22 cellular contexts compared by ENCODE assay signal in the genomic region with DNA sequence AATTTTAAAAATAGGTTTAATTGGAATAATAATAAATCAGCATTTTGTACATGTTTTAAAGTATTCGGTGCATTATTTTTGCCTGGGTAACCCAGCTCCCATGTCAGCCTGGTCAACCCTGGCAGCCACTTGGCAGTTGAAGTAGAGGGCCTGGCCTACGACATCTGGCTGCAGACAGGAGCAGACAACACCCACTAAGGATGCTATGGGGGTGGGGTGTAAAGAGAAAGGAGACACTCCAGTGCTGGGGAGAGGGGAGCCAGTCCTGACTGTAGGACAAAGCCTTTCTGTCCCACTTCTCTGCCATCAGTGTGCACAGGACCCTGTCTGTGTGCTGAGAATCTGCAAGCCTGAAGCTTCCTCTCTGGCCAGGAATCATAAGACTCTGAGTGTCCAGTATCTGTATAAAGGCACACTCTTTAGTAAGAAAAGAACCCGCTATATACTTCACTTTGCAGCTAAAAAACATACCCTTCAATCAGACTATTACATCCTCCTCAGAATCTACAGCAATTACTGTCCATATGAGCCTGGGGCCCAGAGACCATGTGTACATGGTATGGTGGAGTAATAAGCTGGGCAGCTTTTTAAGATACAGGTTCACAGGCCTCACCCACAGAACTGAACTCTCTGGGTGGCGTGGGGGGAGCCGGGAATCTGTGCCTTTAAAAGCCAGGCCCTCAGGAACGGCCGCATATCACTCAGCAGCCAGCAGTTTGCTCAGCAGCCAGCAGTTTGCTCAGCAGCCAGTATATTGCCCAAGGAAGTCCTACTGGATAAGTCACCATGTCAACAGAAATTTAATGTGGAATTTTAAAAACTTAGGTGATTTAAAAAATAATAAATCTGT.
DNase-seq lines count a peak whose midpoint lies in the region; ATAC-seq and TF ChIP-seq lines count a peak whose summit lies in the region.
"Had no signal": no experiment of that assay in that cellular context is flagged by ENCODE, and none has a peak within 500 bp of the region (broad histone marks: within the 10 kb centered on the region; RNA-seq: fewer than 3 reads in every experiment).

No MANE protein-coding gene starts in this region.

- no peak overlapping the region for H3K18ac ChIP-seq in mesenchymal stem cell (ENCODE audit: low read depth in 1 of 2, low read length in 2 of 2)

- no peak overlapping the region for H3K27ac ChIP-seq in mesenchymal stem cell (ENCODE audit: low read length, poor library complexity, severe bottlenecking)
- H3K27ac ChIP-seq in smooth muscle cell (ENCODE audit: low read depth), result no peak overlapping the region
- H3K27ac ChIP-seq: KMS-11, left lung, SJSA1 had no signal

- no peak overlapping the region for H2AK5ac ChIP-seq in mesenchymal stem cell (ENCODE audit: low read length, severe bottlenecking)

- H4K91ac ChIP-seq in mesenchymal stem cell (ENCODE audit: low read length), result no peak overlapping the region

- H3K9ac ChIP-seq in mesenchymal stem cell (ENCODE audit: low read length), result peak overlapping the region; percentile 13
- H3K9ac ChIP-seq in smooth muscle cell (ENCODE audit: low read depth), result no peak overlapping the region
- H3K9ac ChIP-seq: KMS-11 had no signal

- H3K9me3 Mint-ChIP-seq in WTC11 (no peaks in the 10 kb centered on the region), immature natural killer cell (no peaks in the 10 kb centered on the region)
- H3K9me3 Mint-ChIP-seq in activated CD4-positive, alpha-beta memory T cell treated with anti-CD3 and anti-CD28 coated beads, Interleukin-2, amount 10 ng/mL, durations not matched to agents 7 days and 5 days, result no peaks in the 10 kb centered on the region
- H3K9me3 Mint-ChIP-seq: activated T-cell treated with anti-CD3 and anti-CD28 coated beads, Interleukin-2, amount 50 U/mL, for 72 hours had no signal

- 66% methylated on average over 7 of the region's 7 CpGs for WGBS in mesenchymal stem cell
- WGBS in smooth muscle cell (ENCODE audit: low lambda C conversion rate), result 63% methylated on average over 7 of the region's 7 CpGs

- H2BK12ac ChIP-seq in mesenchymal stem cell (ENCODE audit: low read length in 2 of 2), result no peak overlapping the region

- H3K9me3 ChIP-seq in BE2C (no peaks in the 10 kb centered on the region), mesenchymal stem cell (ENCODE audit: control insufficient read depth, low read length) (no peaks in the 10 kb centered on the region), T-helper 17 cell (ENCODE audit: control insufficient read depth, low read length, poor library complexity, severe bottlenecking) (no peaks in the 10 kb centered on the region), smooth muscle cell (replicated peaks; ENCODE audit: low read depth) (no peaks in the 10 kb centered on the region)
- H3K9me3 ChIP-seq: left lung, SJSA1 had no signal

- H3K27me3 Mint-ChIP-seq in WTC11 (ENCODE audit: low read depth) (no peaks in the 10 kb centered on the region), T-helper 17 cell (no peaks in the 10 kb centered on the region), immature natural killer cell (ENCODE audit: low read depth in 3 of 3) (no peaks in the 10 kb centered on the region)
- H3K27me3 Mint-ChIP-seq in activated CD4-positive, alpha-beta memory T cell treated with anti-CD3 and anti-CD28 coated beads, Interleukin-2, amount 10 ng/mL, durations not matched to agents 7 days and 5 days, result no peaks in the 10 kb centered on the region

- no peak for TF ChIP-seq CTCF in BE2C (IDR thresholded peaks at IDR 0.05; ENCODE audit: low read depth, low read length)
- TF ChIP-seq CTCF in WTC11 (IDR thresholded peaks at IDR 0.05), result no peak
- no peak for TF ChIP-seq CTCF in smooth muscle cell (IDR thresholded peaks at IDR 0.05; ENCODE audit: borderline replicate concordance, insufficient read depth, poor library complexity, severe bottlenecking)

- no peaks in the 10 kb centered on the region for H3K79me2 ChIP-seq in smooth muscle cell (ENCODE audit: low read depth)

- H2BK5ac ChIP-seq in mesenchymal stem cell (ENCODE audit: low read depth, low read length, poor library complexity, severe bottlenecking), result no peak overlapping the region

- H3K36me3 ChIP-seq in BE2C (no peaks in the 10 kb centered on the region; the same call in 1 of the 2 replicates), mesenchymal stem cell (ENCODE audit: control insufficient read depth in 1 of 2, insufficient read depth in 2 of 2, low read depth in 1 of 2, low read length in 2 of 2) (peaks cover 0 to 4% of the 10 kb centered on the region in 2 experiments), smooth muscle cell (ENCODE audit: low read depth) (no peaks in the 10 kb centered on the region)
- H3K36me3 ChIP-seq: left lung, SJSA1 had no signal

- no peak overlapping the region for H3K23ac ChIP-seq in mesenchymal stem cell (ENCODE audit: low read length in 2 of 2)

- H2AFZ ChIP-seq in mesenchymal stem cell (ENCODE audit: low read depth, low read length), result no peak overlapping the region
- H2AFZ ChIP-seq in smooth muscle cell (ENCODE audit: low read depth), result no peak overlapping the region

- H3F3A ChIP-seq in smooth muscle cell (ENCODE audit: low read depth), result no peaks in the 10 kb centered on the region

- CTCF ChIA-PET in WTC11 (lab: Charles Lee), result interaction anchor here (1.2 to 1.5 kb wide), 2 partner anchors 92 to 134 kb away, joined by 4 to 8 read pairs; no protein-coding TSS in a partner anchor
- CTCF ChIA-PET in activated CD4-positive, alpha-beta memory T cell treated with anti-CD3 and anti-CD28 coated beads, Interleukin-2, amount 10 ng/mL, durations not matched to agents 7 days and 5 days (lab: Charles Lee), result no interaction called here

- H3K4me1 ChIP-seq in BE2C, result no peaks in the 10 kb centered on the region
- no peaks in the 10 kb centered on the region for H3K4me1 ChIP-seq in mesenchymal stem cell (ENCODE audit: control insufficient read depth, insufficient read depth, low read depth, low read length)
- no peaks in the 10 kb centered on the region for H3K4me1 ChIP-seq in smooth muscle cell (ENCODE audit: low read depth)
- H3K4me1 ChIP-seq: left lung had no signal

- H3K4me1 Mint-ChIP-seq in WTC11 (peaks cover 14% of the 10 kb centered on the region), T-helper 17 cell (peaks cover 12% of the 10 kb centered on the region), immature natural killer cell (no peaks in the 10 kb centered on the region)
- no peaks in the 10 kb centered on the region for H3K4me1 Mint-ChIP-seq in activated CD4-positive, alpha-beta memory T cell treated with anti-CD3 and anti-CD28 coated beads, Interleukin-2, amount 10 ng/mL, durations not matched to agents 7 days and 5 days

- no peak overlapping the region for H2BK15ac ChIP-seq in mesenchymal stem cell (ENCODE audit: low read depth, poor library complexity, severe bottlenecking)

- H4K8ac ChIP-seq in mesenchymal stem cell (ENCODE audit: low read length), result no peak overlapping the region

- H3K36me3 Mint-ChIP-seq in WTC11 (no peaks in the 10 kb centered on the region), T-helper 17 cell (ENCODE audit: low read depth) (peaks cover 6% of the 10 kb centered on the region), immature natural killer cell (peaks cover 0 to 6% (median 5%) of the 10 kb centered on the region in 3 donors)
- no peaks in the 10 kb centered on the region for H3K36me3 Mint-ChIP-seq in activated CD4-positive, alpha-beta memory T cell treated with anti-CD3 and anti-CD28 coated beads, Interleukin-2, amount 10 ng/mL, durations not matched to agents 7 days and 5 days (ENCODE audit: low read depth)

- no peak overlapping the region for H2BK120ac ChIP-seq in mesenchymal stem cell (ENCODE audit: low read depth, low read length)

- no peak overlapping the region for H3K4ac ChIP-seq in mesenchymal stem cell (ENCODE audit: low read depth in 1 of 2, low read length in 2 of 2)

- no peak overlapping the region for H3K4me3 ChIP-seq in BE2C (ENCODE audit: low read depth, low read length)
- H3K4me3 ChIP-seq in mesenchymal stem cell (ENCODE audit: insufficient read depth in 1 of 2, low read depth in 1 of 2, low read length in 2 of 2), result no peak overlapping the region
- H3K4me3 ChIP-seq in smooth muscle cell, result no peak overlapping the region
- H3K4me3 ChIP-seq: left lung, SJSA1 had no signal

- no peak overlapping the region for H3K14ac ChIP-seq in mesenchymal stem cell (ENCODE audit: low read length in 2 of 2)

- ATAC-seq in WTC11 (peak; percentile 78), T-helper 17 cell (no peak)
- ATAC-seq: activated T-cell treated with anti-CD3 and anti-CD28 coated beads, Interleukin-2, amount 50 U/mL, for 72 hours; esophagus mucosa; left lung; right cardiac atrium had no signal

- H3K27ac Mint-ChIP-seq in WTC11 (no peak overlapping the region), T-helper 17 cell (no peak overlapping the region), immature natural killer cell (no peak overlapping the region)
- H3K27ac Mint-ChIP-seq in activated CD4-positive, alpha-beta memory T cell treated with anti-CD3 and anti-CD28 coated beads, Interleukin-2, amount 10 ng/mL, durations not matched to agents 7 days and 5 days, result no peak overlapping the region
- H3K27ac Mint-ChIP-seq: activated T-cell treated with anti-CD3 and anti-CD28 coated beads, Interleukin-2, amount 50 U/mL, for 72 hours had no signal

- POLR2A ChIA-PET in WTC11 (lab: Charles Lee), result no interaction called here
- POLR2A ChIA-PET in activated CD4-positive, alpha-beta memory T cell treated with anti-CD3 and anti-CD28 coated beads, Interleukin-2, amount 10 ng/mL, durations not matched to agents 7 days and 5 days (lab: Charles Lee), result no interaction called here

- no peaks in the 10 kb centered on the region for H4K20me1 ChIP-seq in smooth muscle cell (ENCODE audit: low read depth)

- peaks cover 12% of the 10 kb centered on the region for H3K79me1 ChIP-seq in mesenchymal stem cell (replicated peaks; ENCODE audit: low read length, poor library complexity, severe bottlenecking)

- DNase-seq in BE2C (peak; percentile 27), GM03348 (ENCODE audit: low spot score) (peak; percentile 47), WTC11 (ENCODE audit: low spot score) (no peak), mesenchymal stem cell (peak; percentile 8), T-helper 17 cell (no peak), smooth muscle cell (lab: John Stamatoyannopoulos, UW; ENCODE audit: unreplicated experiment) (no peak), immature natural killer cell (no peak)
- DNase-seq in activated CD4-positive, alpha-beta memory T cell treated with anti-CD3 and anti-CD28 coated beads, Interleukin-2, amount 10 ng/mL, durations not matched to agents 7 days and 5 days, result no peak
- DNase-seq: activated naive CD4-positive, alpha-beta T cell treated with anti-CD3 and anti-CD28 coated beads, Interleukin-2, amount 50 U/mL, for 16 hours; activated T-cell treated with anti-CD3 and anti-CD28 coated beads, Interleukin-2, amount 50 U/mL, for 72 hours; COR-L47; effector memory CD4-positive, alpha-beta T cell; HCEC 1CT; left lung; NCI-H1048; NCI-H2081; NCI-H748 treated with DMSO at 0.1 percent for 48 hours; occipital lobe; right cardiac atrium had no signal

- no peak overlapping the region for H3K4me2 ChIP-seq in mesenchymal stem cell (ENCODE audit: low read length, poor library complexity, severe bottlenecking)
- H3K4me2 ChIP-seq in smooth muscle cell, result no peak overlapping the region
- H3K4me2 ChIP-seq: KMS-11 had no signal

- H3K27me3 ChIP-seq in BE2C (no peaks in the 10 kb centered on the region), mesenchymal stem cell (ENCODE audit: control insufficient read depth in 1 of 2, insufficient read depth in 1 of 2, low read length in 2 of 2) (no peaks in the 10 kb centered on the region), smooth muscle cell (ENCODE audit: low read depth) (no peaks in the 10 kb centered on the region)
- H3K27me3 ChIP-seq: left lung, SJSA1 had no signal

- H3K4me3 Mint-ChIP-seq in WTC11, result no peak overlapping the region
- H3K4me3 Mint-ChIP-seq in T-helper 17 cell, result no peak overlapping the region
- H3K4me3 Mint-ChIP-seq in activated CD4-positive, alpha-beta memory T cell treated with anti-CD3 and anti-CD28 coated beads, Interleukin-2, amount 10 ng/mL, durations not matched to agents 7 days and 5 days, result no peak overlapping the region
- H3K4me3 Mint-ChIP-seq in immature natural killer cell, result no peak overlapping the region
- H3K4me3 Mint-ChIP-seq: activated T-cell treated with anti-CD3 and anti-CD28 coated beads, Interleukin-2, amount 50 U/mL, for 72 hours had no signal

Comparison
In these comparisons a context has a peak if more than half of its experiments do, and no peak if none do; other contexts are left out.
1. DNase-seq: peak in BE2C (single experiment), GM03348 (single experiment) and mesenchymal stem cell (single experiment); none in WTC11 (single experiment), T-helper 17 cell (0 of 3), smooth muscle cell (single experiment), activated CD4-positive, alpha-beta memory T cell treated with anti-CD3 and anti-CD28 coated beads, Interleukin-2, amount 10 ng/mL, durations not matched to agents 7 days and 5 days (single experiment) and immature natural killer cell (0 of 3).